13 cellular contexts compared by ENCODE assay signal in genomic region chr2:157691695-157692094, GRCh38.
"Had no signal": no experiment of that assay in that cellular context is flagged by ENCODE, and none has a peak within 500 bp of the region (broad histone marks: within the 10 kb centered on the region; RNA-seq: fewer than 3 reads in every experiment).

No MANE protein-coding gene starts in this region.

- H3K9me3 ChIP-seq: ascending aorta, colonic mucosa had no signal

- H3K4me1 Mint-ChIP-seq: activated naive CD8-positive, alpha-beta T cell treated with anti-CD3 and anti-CD28 coated beads, Interleukin-2, amount 50 U/mL, for 24 hours; neural crest cell had no signal

- H3K9me3 Mint-ChIP-seq: activated naive CD8-positive, alpha-beta T cell treated with anti-CD3 and anti-CD28 coated beads, Interleukin-2, amount 50 U/mL, for 24 hours had no signal

- ATAC-seq: activated naive CD8-positive, alpha-beta T cell treated with anti-CD3 and anti-CD28 coated beads, Interleukin-2, amount 50 U/mL, for 24 hours; left lung had no signal

- H3K36me3 ChIP-seq: ascending aorta, colonic mucosa, left lung had no signal

- DNase-seq: activated CD4-positive, alpha-beta T cell treated with anti-CD3 and anti-CD28 coated beads for 48 hours; activated CD8-positive, alpha-beta memory T cell treated with anti-CD3 and anti-CD28 coated beads for 24 hours; activated naive CD4-positive, alpha-beta T cell treated with Interleukin-2 at 50 U/mL for 16 hours; activated naive CD8-positive, alpha-beta T cell treated with anti-CD3 and anti-CD28 coated beads, Interleukin-2, amount 50 U/mL, for 24 hours; colonic mucosa; left lung; mesendoderm had no signal

- FAIRE-seq: endothelial cell of umbilical vein, keratinocyte, urothelium cell line had no signal

- H3K27ac Mint-ChIP-seq: activated naive CD8-positive, alpha-beta T cell treated with anti-CD3 and anti-CD28 coated beads, Interleukin-2, amount 50 U/mL, for 24 hours had no signal

- H3K4me3 Mint-ChIP-seq: activated naive CD8-positive, alpha-beta T cell treated with anti-CD3 and anti-CD28 coated beads, Interleukin-2, amount 50 U/mL, for 24 hours; neural crest cell had no signal

- H3K27me3 ChIP-seq: ascending aorta, colonic mucosa, left lung had no signal

- H3K27ac ChIP-seq: ascending aorta, colonic mucosa, left lung had no signal

- H3K4me1 ChIP-seq: ascending aorta, colonic mucosa, left lung had no signal

- H3K4me3 ChIP-seq: ascending aorta, colonic mucosa, left lung, skin epidermis had no signal
